19 cellular contexts compared by ENCODE assay signal in genomic region chr1:53321776-53322602, GRCh38. TPM values are rescaled to one million over a fixed set of nuclear protein-coding genes. Genes with fewer than 3 reads are reported as not detected.
A peak's percentile ranks its signal among the peaks of the same experiment; 100 is the strongest.
DNase-seq lines count a peak whose midpoint lies in the region; ATAC-seq, FAIRE-seq and TF ChIP-seq lines count a peak whose summit lies in the region.
"Had no signal": no experiment of that assay in that cellular context is flagged by ENCODE, and none has a peak within 500 bp of the region (broad histone marks: within the 10 kb centered on the region; RNA-seq: fewer than 3 reads in every experiment).

No MANE protein-coding gene starts in this region.

- ATAC-seq in activated T-helper 17 cell treated with anti-CD3 and anti-CD28 coated beads, Interleukin-2, amount 50 U/mL, for 72 hours (replicated peaks): no peak
- ATAC-seq in HG02623 (IDR thresholded peaks at IDR 0.05; ENCODE audit: unreplicated experiment): no peak
- ATAC-seq: T-cell, upper lobe of right lung had no signal

- no peak overlapping the region for H3K4me3 Mint-ChIP-seq in T-helper 2 cell treated with Interferon-gamma antibody and Interleukin-4, amounts not matched to agents 5 μg/mL and 100 μg/mL, for 36 hours
- no peak overlapping the region for H3K4me3 Mint-ChIP-seq in activated T-helper 17 cell treated with anti-CD3 and anti-CD28 coated beads, Interleukin-2, amount 50 U/mL, for 72 hours
- peak overlapping the region; percentile 45 for H3K4me3 Mint-ChIP-seq in neural crest cell
- H3K4me3 Mint-ChIP-seq: T-cell had no signal

- no peaks in the 10 kb centered on the region for H3K9me3 Mint-ChIP-seq in T-helper 2 cell treated with Interferon-gamma antibody and Interleukin-4, amounts not matched to agents 5 μg/mL and 100 μg/mL, for 36 hours
- H3K9me3 Mint-ChIP-seq in activated T-helper 17 cell treated with anti-CD3 and anti-CD28 coated beads, Interleukin-2, amount 50 U/mL, for 72 hours: no peaks in the 10 kb centered on the region
- H3K9me3 Mint-ChIP-seq in neural crest cell: no peaks in the 10 kb centered on the region
- H3K9me3 Mint-ChIP-seq: naive B cell, T-cell had no signal

- H3K27me3 Mint-ChIP-seq in T-helper 2 cell treated with Interferon-gamma antibody and Interleukin-4, amounts not matched to agents 5 μg/mL and 100 μg/mL, for 36 hours (ENCODE audit: low read depth): no peaks in the 10 kb centered on the region
- H3K27me3 Mint-ChIP-seq in activated T-helper 17 cell treated with anti-CD3 and anti-CD28 coated beads, Interleukin-2, amount 50 U/mL, for 72 hours: no peaks in the 10 kb centered on the region
- no peaks in the 10 kb centered on the region for H3K27me3 Mint-ChIP-seq in neural crest cell (ENCODE audit: low read depth)
- H3K27me3 Mint-ChIP-seq: naive B cell, T-cell had no signal

- H3K4me1 Mint-ChIP-seq in T-helper 2 cell treated with Interferon-gamma antibody and Interleukin-4, amounts not matched to agents 5 μg/mL and 100 μg/mL, for 36 hours (ENCODE audit: low read depth): peaks cover 24% of the 10 kb centered on the region
- H3K4me1 Mint-ChIP-seq in activated T-helper 17 cell treated with anti-CD3 and anti-CD28 coated beads, Interleukin-2, amount 50 U/mL, for 72 hours: peaks cover 21% of the 10 kb centered on the region
- H3K4me1 Mint-ChIP-seq in neural crest cell: peaks cover 47% of the 10 kb centered on the region

- FAIRE-seq in RCC 7860 (lab: Jason Lieb, UNC): no peak

- H3K27ac Mint-ChIP-seq in T-helper 2 cell treated with Interferon-gamma antibody and Interleukin-4, amounts not matched to agents 5 μg/mL and 100 μg/mL, for 36 hours: peak overlapping the region; percentile 63
- peak overlapping the region; percentile 64 for H3K27ac Mint-ChIP-seq in activated T-helper 17 cell treated with anti-CD3 and anti-CD28 coated beads, Interleukin-2, amount 50 U/mL, for 72 hours
- H3K27ac Mint-ChIP-seq in neural crest cell (ENCODE audit: unreplicated experiment): peak overlapping the region; percentile 69
- H3K27ac Mint-ChIP-seq: naive B cell, T-cell had no signal

- H3K36me3 Mint-ChIP-seq in T-helper 2 cell treated with Interferon-gamma antibody and Interleukin-4, amounts not matched to agents 5 μg/mL and 100 μg/mL, for 36 hours (ENCODE audit: low read depth): peaks cover 38% of the 10 kb centered on the region
- H3K36me3 Mint-ChIP-seq in activated T-helper 17 cell treated with anti-CD3 and anti-CD28 coated beads, Interleukin-2, amount 50 U/mL, for 72 hours (ENCODE audit: low read depth): peaks cover 86% of the 10 kb centered on the region
- H3K36me3 Mint-ChIP-seq in neural crest cell (ENCODE audit: low read depth): peaks cover 4% of the 10 kb centered on the region
- H3K36me3 Mint-ChIP-seq: naive B cell, T-cell had no signal

- no peak for TF ChIP-seq CTCF in neural crest cell (conservative IDR thresholded peaks at IDR 0.05)

- no peak for DNase-seq in T-helper 2 cell treated with Interferon-gamma antibody and Interleukin-4, amounts not matched to agents 5 μg/mL and 100 μg/mL, for 36 hours (ENCODE audit: low spot score)
- DNase-seq in T-helper 2 cell (no peak), D341Med (ENCODE audit: low spot score) (peak; percentile 61), neural crest cell (ENCODE audit: low read depth, low spot score) (no peak), iPS-NIHi11 (ENCODE audit: low spot score) (no peak), RCC 7860 (ENCODE audit: low spot score) (no peak)
- DNase-seq: activated effector memory CD4-positive, alpha-beta T cell treated with anti-CD3 and anti-CD28 coated beads, Interleukin-2, amount 50 U/mL, for 16 hours; erythroblast; foreskin melanocyte; mammary epithelial cell; naive B cell; NCI-H1048; NCI-H2029; SHP77 treated with DMSO at 0.1 percent for 48 hours; stimulated activated CD4-positive, alpha-beta T cell treated with anti-CD3 and anti-CD28 coated beads, Interleukin-2, amount 100 ng/mL, for 24 hours; T-cell had no signal

RNA-seq across cellular contexts. Expression of gene LRP8, which starts 5.9 kb away (rescaled TPM):
- 10 to 100 TPM; 36.0 to 68.1 TPM for total RNA-seq in activated T-helper 17 cell treated with anti-CD3 and anti-CD28 coated beads, Interleukin-2, amount 50 U/mL, for 72 hours
- 49.7 and 59.5 TPM in 2 replicates for total RNA-seq in neural crest cell
